In genomic region chr9:17059465-17059864, GRCh38 we compare ENCODE assay signal across 8 cellular contexts.
"Had no signal": no experiment of that assay in that cellular context is flagged by ENCODE, and none has a peak within 500 bp of the region (broad histone marks: within the 10 kb centered on the region; RNA-seq: fewer than 3 reads in every experiment).

No MANE protein-coding gene starts in this region.

- H3K4me3 ChIP-seq: GM12878 had no signal

- FAIRE-seq: G401.6, GM12878, GM12891, GM12892, GM18507, GM19239 had no signal

- ATAC-seq: GM12878 had no signal

- DNase-seq: GDM1, GF-D8 had no signal
